9 cellular contexts compared by ENCODE assay signal in genomic region chr4:89055157-89056080, GRCh38. TPM values are rescaled to one million over a fixed set of nuclear protein-coding genes. Genes with fewer than 3 reads are reported as not detected.
DNase-seq lines count a peak whose midpoint lies in the region; ATAC-seq and TF ChIP-seq lines count a peak whose summit lies in the region.
"Had no signal": no experiment of that assay in that cellular context is flagged by ENCODE, and none has a peak within 500 bp of the region (broad histone marks: within the 10 kb centered on the region; RNA-seq: fewer than 3 reads in every experiment).

No MANE protein-coding gene starts in this region.

- H4K20me1 ChIP-seq in fibroblast of lung (ENCODE audit: control insufficient read depth, extremely low read depth, insufficient read depth, low read length) (no peaks in the 10 kb centered on the region), Karpas-422 (ENCODE audit: insufficient read depth, low read depth, low read length) (no peaks in the 10 kb centered on the region)

- H3K27ac ChIP-seq in fibroblast of lung (ENCODE audit: insufficient read depth, low read length) (no peak overlapping the region), rectal smooth muscle tissue (ENCODE audit: low read depth, low read length) (no peak overlapping the region), Karpas-422 (ENCODE audit: low read length) (no peak overlapping the region)

- peaks cover 12% of the 10 kb centered on the region for H3K79me2 ChIP-seq in fibroblast of lung (ENCODE audit: control insufficient read depth, insufficient read depth, low read length)
- no peaks in the 10 kb centered on the region for H3K79me2 ChIP-seq in Karpas-422 (ENCODE audit: low read length)

- no peaks in the 10 kb centered on the region for H3K27me3 ChIP-seq in NT2/D1 (ENCODE audit: insufficient read depth, insufficient read length)
- H3K27me3 ChIP-seq in fibroblast of lung (ENCODE audit: control insufficient read depth, insufficient read depth, low read length): no peaks in the 10 kb centered on the region
- no peaks in the 10 kb centered on the region for H3K27me3 ChIP-seq in rectal smooth muscle tissue (ENCODE audit: control insufficient read depth, insufficient read depth, low read length)
- H3K27me3 ChIP-seq in Karpas-422 (ENCODE audit: low read length): no peaks in the 10 kb centered on the region

- H3K9me2 ChIP-seq in Karpas-422 (replicated peaks; ENCODE audit: insufficient read depth, low read length): no peaks in the 10 kb centered on the region

- H2AFZ ChIP-seq in fibroblast of lung (ENCODE audit: low read length) (no peak overlapping the region), Karpas-422 (ENCODE audit: low read length) (no peak overlapping the region)

- peak overlapping the region; percentile 79 for H3K4me2 ChIP-seq in fibroblast of lung (ENCODE audit: extremely low read depth, insufficient read depth, low read length)
- H3K4me2 ChIP-seq in Karpas-422 (ENCODE audit: low read depth, low read length, poor library complexity, severe bottlenecking): no peak overlapping the region

- no peak overlapping the region for H3K9ac ChIP-seq in NT2/D1 (ENCODE audit: insufficient read length, low read depth)
- H3K9ac ChIP-seq in fibroblast of lung (ENCODE audit: insufficient read depth, low read length): no peak overlapping the region
- no peak overlapping the region for H3K9ac ChIP-seq in rectal smooth muscle tissue (ENCODE audit: low read length)
- H3K9ac ChIP-seq in Karpas-422 (ENCODE audit: low read length): no peak overlapping the region

- H3K9me3 ChIP-seq in NT2/D1 (ENCODE audit: insufficient read depth, low read length): no peaks in the 10 kb centered on the region
- no peaks in the 10 kb centered on the region for H3K9me3 ChIP-seq in fibroblast of lung (ENCODE audit: control insufficient read depth, insufficient read depth, low read depth, low read length)
- no peaks in the 10 kb centered on the region for H3K9me3 ChIP-seq in Karpas-422 (ENCODE audit: low read length)

- H3K4me3 ChIP-seq in NT2/D1 (ENCODE audit: insufficient read length, low read depth): peak overlapping the region; percentile 43
- peak overlapping the region; percentile 51 to 97 (median 60) for H3K4me3 ChIP-seq in fibroblast of lung (replicated peaks in 1 of 4; ENCODE audit: control extremely low read depth in 1 of 4, insufficient read depth in 1 of 4, low read depth in 3 of 4, low read length in 4 of 4)
- peak overlapping the region; percentile 21 for H3K4me3 ChIP-seq in rectal smooth muscle tissue (ENCODE audit: low read length)
- no peak overlapping the region for H3K4me3 ChIP-seq in Karpas-422 (ENCODE audit: low read length)

- ATAC-seq in GM18861 (IDR thresholded peaks at IDR 0.05; ENCODE audit: unreplicated experiment) (peak; percentile 35), HG02870 (IDR thresholded peaks at IDR 0.05; ENCODE audit: unreplicated experiment) (no peak)

- DNase-seq in NT2/D1 (ENCODE audit: low read depth, low spot score): no peak
- peak in 1 of 2 donors; percentile 8 for DNase-seq in fibroblast of lung (ENCODE audit: low read depth in 2 of 2)
- no peak for DNase-seq in Karpas-422
- no peak for DNase-seq in T-helper 1 cell
- no peak for DNase-seq in SK-N-DZ (ENCODE audit: low spot score)
- DNase-seq: effector CD8-positive, alpha-beta T cell had no signal

- TF ChIP-seq CTCF in fibroblast of lung (conservative IDR thresholded peaks at IDR 0.05 in 1 of 2, IDR thresholded peaks at IDR 0.05 in 1 of 2; ENCODE audit: low read depth in 1 of 2, low read length in 2 of 2): no peak

- H3K36me3 ChIP-seq in NT2/D1 (ENCODE audit: insufficient read depth, insufficient read length, low read length) (no peaks in the 10 kb centered on the region), fibroblast of lung (ENCODE audit: control insufficient read depth, insufficient read depth, low read length) (no peaks in the 10 kb centered on the region), rectal smooth muscle tissue (ENCODE audit: control insufficient read depth, insufficient read depth, low read length) (no peaks in the 10 kb centered on the region), Karpas-422 (ENCODE audit: insufficient read depth, low read length) (no peaks in the 10 kb centered on the region)

- H3K4me1 ChIP-seq in NT2/D1 (ENCODE audit: insufficient read depth, insufficient read length) (peaks cover 2% of the 10 kb centered on the region), fibroblast of lung (ENCODE audit: control insufficient read depth, extremely low read depth, insufficient read depth, low read length) (no peaks in the 10 kb centered on the region), rectal smooth muscle tissue (ENCODE audit: control insufficient read depth, insufficient read depth, low read length) (peaks cover 2% of the 10 kb centered on the region), Karpas-422 (ENCODE audit: low read length) (no peaks in the 10 kb centered on the region)

RNA-seq across cellular contexts. Expression of gene FAM13A, which starts 1.6 kb away (rescaled TPM):
- 21.1 and 23.9 TPM in 2 replicates for total RNA-seq in fibroblast of lung
- 14.3 and 14.8 TPM in 2 replicates for polyA plus RNA-seq in fibroblast of lung
- 7.4 and 8.4 TPM in 2 replicates for polyA plus RNA-seq in fibroblast of lung (2012)
- polyA minus RNA-seq in fibroblast of lung (ENCODE audit: low replicate concordance): 10.3 and 15.5 TPM in 2 replicates
- total RNA-seq in Karpas-422 (2014; rRNA removed; shearing (Covaris generic); ENCODE audit: low replicate concordance): 0.30 and 2.8 TPM in 2 replicates
- 14.9 and 16.4 TPM in 2 replicates for polyA plus RNA-seq in SK-N-DZ (2014; cell fraction: cytosol; rRNA removed)
- polyA plus RNA-seq in SK-N-DZ (2014; cell fraction: nucleus; rRNA removed): 12.8 and 16.1 TPM in 2 replicates

RNA-seq across cellular contexts. Expression of gene TIGD2, which starts 55.9 kb away (rescaled TPM):
- 11.0 and 11.7 TPM in 2 replicates for total RNA-seq in fibroblast of lung
- 4.5 and 6.1 TPM in 2 replicates for polyA plus RNA-seq in fibroblast of lung
- 4.4 and 5.9 TPM in 2 replicates for polyA plus RNA-seq in fibroblast of lung (2012)
- polyA minus RNA-seq in fibroblast of lung (ENCODE audit: low replicate concordance): 0.22 and 1.1 TPM in 2 replicates
- 4.4 and 7.2 TPM in 2 replicates for total RNA-seq in Karpas-422 (2014; rRNA removed; shearing (Covaris generic); ENCODE audit: low replicate concordance)
- 6.2 and 7.1 TPM in 2 replicates for polyA plus RNA-seq in SK-N-DZ (2014; cell fraction: cytosol; rRNA removed)
- polyA plus RNA-seq in SK-N-DZ (2014; cell fraction: nucleus; rRNA removed): 3.1 and 3.4 TPM in 2 replicates
